Comparison of ENCODE assay signal across 8 cellular contexts in the genomic region with DNA sequence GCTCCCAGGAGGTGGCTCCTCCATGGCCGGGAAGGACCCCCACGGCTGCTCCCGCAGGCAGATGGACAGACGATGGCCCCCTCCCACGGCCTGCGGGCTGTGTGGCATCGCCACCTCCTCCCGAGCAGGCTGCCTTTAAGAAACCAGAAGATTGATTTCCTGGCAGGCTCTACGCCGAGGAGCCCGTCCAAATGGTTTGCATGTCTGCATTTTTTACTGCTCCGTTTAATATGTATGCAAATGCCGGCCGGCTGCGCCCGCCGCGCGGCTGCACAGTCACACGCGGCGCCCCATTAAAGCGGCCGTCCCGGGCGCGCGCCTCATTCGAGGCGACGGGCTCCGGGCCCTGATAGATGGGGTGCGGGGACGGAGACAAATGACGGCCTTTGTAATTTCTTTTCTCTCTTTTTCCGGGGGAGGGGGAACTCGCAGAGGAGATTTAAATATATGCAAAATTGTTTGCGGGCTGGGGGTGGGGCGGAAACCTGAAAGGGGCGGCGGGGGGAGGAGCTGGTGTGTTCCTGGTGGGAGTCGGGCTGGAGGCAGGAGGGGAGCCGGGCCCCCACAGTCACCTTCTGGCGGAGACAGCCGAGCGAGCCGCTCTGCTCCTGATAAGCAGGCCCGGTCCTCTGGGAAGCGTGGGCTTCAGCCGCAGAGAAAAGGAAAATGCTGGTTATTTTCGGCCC.
A peak's percentile ranks its signal among the peaks of the same experiment; 100 is the strongest.
DNase-seq lines count a peak whose midpoint lies in the region; ATAC-seq and TF ChIP-seq lines count a peak whose summit lies in the region.

No MANE protein-coding gene starts in this region.

- H3K4me1 Mint-ChIP-seq in activated T-helper 17 cell treated with anti-CD3 and anti-CD28 coated beads, Interleukin-2, amount 50 U/mL, for 72 hours = peaks cover 5% of the 10 kb centered on the region

- TF ChIP-seq CTCF in fibroblast of villous mesenchyme (IDR thresholded peaks at IDR 0.05; ENCODE audit: insufficient read depth, low read depth, low read length) (no peak), psoas muscle (IDR thresholded peaks at IDR 0.05) (no peak)

- H3K36me3 ChIP-seq in HUES6 (ENCODE audit: control insufficient read depth, insufficient read depth, low read length) (no peaks in the 10 kb centered on the region), psoas muscle (ENCODE audit: insufficient read depth in 1 of 2, low read depth in 1 of 2) (no peaks in the 10 kb centered on the region)

- H3K9me3 Mint-ChIP-seq in activated T-helper 17 cell treated with anti-CD3 and anti-CD28 coated beads, Interleukin-2, amount 50 U/mL, for 72 hours = no peaks in the 10 kb centered on the region

- WGBS in psoas muscle, 3 donors = 3 to 6% (median 3%) methylated on average over 47 to 51 of the region's 51 CpGs

- H3K27me3 ChIP-seq in HUES6 (ENCODE audit: control insufficient read depth, insufficient read depth, low read length) (no peaks in the 10 kb centered on the region), psoas muscle (ENCODE audit: insufficient read depth in 3 of 3, low read length in 2 of 3) (peaks cover 0 to 25% (median 2%) of the 10 kb centered on the region in 3 donors)

- peak overlapping the region; percentile 50 for H3K4me3 ChIP-seq in HUES6 (ENCODE audit: low read depth, low read length)
- peak overlapping the region; percentile 18 for H3K4me3 ChIP-seq in fibroblast of villous mesenchyme (ENCODE audit: low read depth, low read length)
- H3K4me3 ChIP-seq in psoas muscle = peak overlapping the region; percentile 60

- peaks cover 63% of the 10 kb centered on the region for H3K4me1 ChIP-seq in HUES6 (ENCODE audit: control insufficient read depth, insufficient read depth, low read length)
- H3K4me1 ChIP-seq in psoas muscle = peaks cover 18% of the 10 kb centered on the region

- H3K9me3 ChIP-seq in HUES6 (ENCODE audit: control insufficient read depth, insufficient read depth, low read depth, low read length) = no peaks in the 10 kb centered on the region
- H3K9me3 ChIP-seq in psoas muscle = no peaks in the 10 kb centered on the region

- DNase-seq in fibroblast of villous mesenchyme (ENCODE audit: low read depth) (peak; percentile 70), psoas muscle (no peak), NCI-H748 (lab: John Stamatoyannopoulos, UW; ENCODE audit: unreplicated experiment) (no peak), HCEC 1CT (no peak)

- peak overlapping the region; percentile 61 for H3K9ac ChIP-seq in HUES6 (ENCODE audit: low read length)

- peak overlapping the region; percentile 84; the same call in 1 of the 2 replicates for H3K27ac ChIP-seq in HUES6 (ENCODE audit: low read depth, low read length)
- peak overlapping the region; percentile 53 for H3K27ac ChIP-seq in psoas muscle

- intact Hi-C loops in psoas muscle (cut with DNase I) = no loop called here

- no peaks in the 10 kb centered on the region for H3K36me3 Mint-ChIP-seq in activated T-helper 17 cell treated with anti-CD3 and anti-CD28 coated beads, Interleukin-2, amount 50 U/mL, for 72 hours (ENCODE audit: low read depth)

- H3K27me3 Mint-ChIP-seq in activated T-helper 17 cell treated with anti-CD3 and anti-CD28 coated beads, Interleukin-2, amount 50 U/mL, for 72 hours = peaks cover 3% of the 10 kb centered on the region

- H3K4me3 Mint-ChIP-seq in activated T-helper 17 cell treated with anti-CD3 and anti-CD28 coated beads, Interleukin-2, amount 50 U/mL, for 72 hours = peak overlapping the region; percentile 78

- H3K27ac Mint-ChIP-seq in activated T-helper 17 cell treated with anti-CD3 and anti-CD28 coated beads, Interleukin-2, amount 50 U/mL, for 72 hours = no peak overlapping the region

- ATAC-seq in activated T-helper 17 cell treated with anti-CD3 and anti-CD28 coated beads, Interleukin-2, amount 50 U/mL, for 72 hours (replicated peaks) = peak; percentile 71
- no peak for ATAC-seq in psoas muscle
- no peak for ATAC-seq in GM21576 (IDR thresholded peaks at IDR 0.05; ENCODE audit: unreplicated experiment)
- no peak for ATAC-seq in HG03097 (IDR thresholded peaks at IDR 0.05; ENCODE audit: low FRiP score, unreplicated experiment)
